ENCODE assay signal across 1 cellular context in the genomic region with DNA sequence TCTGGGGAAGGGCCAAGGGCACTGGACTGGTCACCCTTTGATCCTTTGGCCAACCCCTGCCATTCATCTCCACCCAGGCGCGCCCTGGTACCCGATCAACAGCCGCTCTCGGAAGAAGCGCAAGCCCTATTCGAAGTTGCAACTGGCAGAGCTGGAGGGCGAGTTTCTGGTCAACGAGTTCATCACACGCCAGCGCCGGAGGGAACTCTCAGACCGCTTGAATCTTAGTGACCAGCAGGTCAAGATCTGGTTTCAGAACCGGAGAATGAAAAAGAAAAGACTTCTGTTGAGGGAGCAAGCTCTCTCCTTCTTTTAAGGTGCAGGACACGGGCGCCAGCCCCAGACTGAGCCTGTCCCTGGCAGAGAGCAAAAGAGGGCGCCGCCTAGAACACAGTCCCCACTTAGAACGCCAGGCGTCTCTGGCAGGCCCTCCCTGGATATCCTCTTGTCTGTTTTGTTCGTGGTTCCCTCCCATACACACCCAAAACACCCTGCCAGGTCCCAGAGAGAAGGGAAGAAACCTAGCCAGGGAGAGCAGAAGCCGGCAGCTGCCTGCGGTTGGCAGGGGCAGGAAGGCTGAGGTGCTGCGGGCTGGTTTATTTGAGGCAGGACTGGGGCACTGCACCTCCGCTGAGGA.
TF ChIP-seq lines count a peak whose summit lies in the region.

No MANE protein-coding gene starts in this region.

TF ChIP-seq in SK-N-SH treated with all-trans-retinoic acid at 6 μM for 48 hours, 23 proteins besides CTCF, POLR2A, EP300 and RAD21 (continued from another document):
- TF ChIP-seq, protein P1, sequence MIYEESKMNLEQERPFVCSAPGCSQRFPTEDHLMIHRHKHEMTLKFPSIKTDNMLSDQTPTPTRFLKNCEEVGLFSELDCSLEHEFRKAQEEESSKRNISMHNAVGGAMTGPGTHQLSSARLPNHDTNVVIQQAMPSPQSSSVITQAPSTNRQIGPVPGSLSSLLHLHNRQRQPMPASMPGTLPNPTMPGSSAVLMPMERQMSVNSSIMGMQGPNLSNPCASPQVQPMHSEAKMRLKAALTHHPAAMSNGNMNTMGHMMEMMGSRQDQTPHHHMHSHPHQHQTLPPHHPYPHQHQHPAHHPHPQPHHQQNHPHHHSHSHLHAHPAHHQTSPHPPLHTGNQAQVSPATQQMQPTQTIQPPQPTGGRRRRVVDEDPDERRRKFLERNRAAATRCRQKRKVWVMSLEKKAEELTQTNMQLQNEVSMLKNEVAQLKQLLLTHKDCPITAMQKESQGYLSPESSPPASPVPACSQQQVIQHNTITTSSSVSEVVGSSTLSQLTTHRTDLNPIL (CRISPR knock-in tag; IDR thresholded peaks at IDR 0.05; ENCODE audit: low read depth): no peak
- TF ChIP-seq ARNTL (CRISPR knock-in tag; IDR thresholded peaks at IDR 0.05; ENCODE audit: borderline replicate concordance, low read depth): no peak
- no peak for TF ChIP-seq ZNF70 (CRISPR knock-in tag; IDR thresholded peaks at IDR 0.05)
- no peak for TF ChIP-seq TOX (CRISPR knock-in tag; IDR thresholded peaks at IDR 0.05; ENCODE audit: borderline replicate concordance)
